In the genomic region with DNA sequence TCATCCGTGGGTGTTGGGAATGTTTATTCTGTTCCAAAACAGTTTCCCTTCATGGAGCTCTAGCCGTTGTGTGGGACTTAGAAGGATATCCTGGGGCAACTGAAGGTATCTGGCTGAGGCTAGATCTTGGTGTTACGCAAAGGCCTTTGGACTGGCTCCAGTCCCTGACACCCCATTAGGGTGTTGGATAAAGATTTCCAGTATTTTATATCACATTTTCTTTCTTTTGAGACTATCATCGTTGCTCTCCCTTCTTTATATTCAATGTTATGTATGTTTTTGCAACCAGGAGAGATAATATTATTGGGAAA, we compare ENCODE assay signal across 15 cellular contexts.
DNase-seq lines count a peak whose midpoint lies in the region; ATAC-seq and TF ChIP-seq lines count a peak whose summit lies in the region.
"Had no signal": no experiment of that assay in that cellular context is flagged by ENCODE, and none has a peak within 500 bp of the region (broad histone marks: within the 10 kb centered on the region; RNA-seq: fewer than 3 reads in every experiment).

No MANE protein-coding gene starts in this region.

- H3K79me2 ChIP-seq in MM.1S (ENCODE audit: low read length): no peaks in the 10 kb centered on the region

- peaks cover 39% of the 10 kb centered on the region for H3K4me1 ChIP-seq in MM.1S (ENCODE audit: low read length)
- H3K4me1 ChIP-seq: BLaER1, HAP-1 had no signal

- H3K36me3 ChIP-seq in MM.1S (replicated peaks; ENCODE audit: insufficient read depth, low read length): no peaks in the 10 kb centered on the region
- H3K36me3 ChIP-seq: BLaER1, HAP-1 had no signal

- peak overlapping the region; percentile 37; the same call in 1 of the 2 replicates for H3K4me2 ChIP-seq in MM.1S (ENCODE audit: low read depth, low read length)
- H3K4me2 ChIP-seq: BLaER1 had no signal

- no peak overlapping the region for H3K4me3 ChIP-seq in MM.1S (ENCODE audit: low read length)
- H3K4me3 ChIP-seq: BLaER1, GM23248, HAP-1 had no signal

- no peaks in the 10 kb centered on the region for H3K9me2 ChIP-seq in MM.1S (replicated peaks; ENCODE audit: insufficient read depth, low read length)

- no peak overlapping the region; the same call in 1 of the 2 replicates for H3K9ac ChIP-seq in MM.1S (ENCODE audit: low read length)
- H3K9ac ChIP-seq: BLaER1, GM23248 had no signal

- ATAC-seq in Right ventricle myocardium superior (ENCODE audit: poor library complexity) (peak; percentile 46), Right ventricle myocardium inferior (no peak), left cardiac atrium (peak; percentile 40 to 64), HG02884 (IDR thresholded peaks at IDR 0.05; ENCODE audit: unreplicated experiment) (no peak), GM19328 (IDR thresholded peaks at IDR 0.05; ENCODE audit: unreplicated experiment) (no peak)

- no peak for DNase-seq in Right ventricle myocardium superior
- no peak for DNase-seq in Right ventricle myocardium inferior (ENCODE audit: missing footprints)
- DNase-seq in MM.1S: no peak
- DNase-seq in left cardiac atrium: no peak
- no peak for DNase-seq in DMS79 (lab: John Stamatoyannopoulos, UW)
- DNase-seq: 8988T; CD4-positive, alpha-beta memory T cell; DMS153; DMS79 treated with DMSO at 0.1 percent for 48 hours; GF-D8; GM23248 had no signal

- no peak for TF ChIP-seq CTCF in MM.1S (IDR thresholded peaks at IDR 0.05; ENCODE audit: low read length)

- H3K27ac ChIP-seq in MM.1S (ENCODE audit: low read length): peak overlapping the region; percentile 93
- H3K27ac ChIP-seq: BLaER1, GM23248 had no signal

- H3K27me3 ChIP-seq in MM.1S (replicated peaks; ENCODE audit: insufficient read depth, low read length): no peaks in the 10 kb centered on the region
- H3K27me3 ChIP-seq: BLaER1 had no signal

- H3F3A ChIP-seq in MM.1S (ENCODE audit: insufficient read depth, low read length): peaks cover 40% of the 10 kb centered on the region

- no peaks in the 10 kb centered on the region for H3K9me3 ChIP-seq in MM.1S (replicated peaks; ENCODE audit: insufficient read depth, low read length)
- H3K9me3 ChIP-seq: HAP-1 had no signal

- H2AFZ ChIP-seq in MM.1S (ENCODE audit: low read length): peak overlapping the region; percentile 80
- H2AFZ ChIP-seq: GM23248 had no signal

- intact Hi-C loops in Right ventricle myocardium superior (cut with DNase I): no loop called here
- intact Hi-C loops in Right ventricle myocardium inferior (cut with DNase I): no loop called here
- intact Hi-C loops in left cardiac atrium (cut with DNase I): no loop called here

- H4K20me1 ChIP-seq in MM.1S (ENCODE audit: insufficient read depth, low read length): no peaks in the 10 kb centered on the region
- H4K20me1 ChIP-seq: BLaER1 had no signal

Comparison
In these comparisons a context has a peak if more than half of its experiments do, and no peak if none do; other contexts are left out.
1. ATAC-seq: peak in Right ventricle myocardium superior (single experiment) and left cardiac atrium (2 of 2); none in Right ventricle myocardium inferior (single experiment), HG02884 (single experiment) and GM19328 (single experiment).